ENCODE assay signal across 8 cellular contexts in genomic region chr4:130563185-130563890, GRCh38.
A peak's percentile ranks its signal among the peaks of the same experiment; 100 is the strongest.
DNase-seq lines count a peak whose midpoint lies in the region; ATAC-seq and TF ChIP-seq lines count a peak whose summit lies in the region.

No MANE protein-coding gene starts in this region.

- no peaks in the 10 kb centered on the region for H3K36me3 Mint-ChIP-seq in T-helper 17 cell (ENCODE audit: low read depth)

- DNase-seq in C1 segment of cervical spinal cord (lab: John Stamatoyannopoulos, UW): peak in 10 of 14 donors; percentile 2 to 34 (median 19)
- DNase-seq in NCI-H146 treated with DMSO at 0.1 percent for 48 hours (lab: John Stamatoyannopoulos, UW; ENCODE audit: unreplicated experiment): peak; percentile 37
- peak; percentile 78 for DNase-seq in astrocyte of the spinal cord (ENCODE audit: low read depth, low spot score)
- DNase-seq in inferior parietal cortex (ENCODE audit: extremely low spot score): peak; percentile 17
- peak; percentile 29 for DNase-seq in testis
- DNase-seq in dermis blood vessel endothelial cell: no peak
- no peak for DNase-seq in T-helper 17 cell

- H3K27ac ChIP-seq in testis: no peak overlapping the region

- TF ChIP-seq CTCF in astrocyte of the spinal cord (IDR thresholded peaks at IDR 0.05; ENCODE audit: low read depth, low read length): peak; percentile 80
- TF ChIP-seq CTCF in testis (IDR thresholded peaks at IDR 0.05): no peak

- H3K4me1 Mint-ChIP-seq in T-helper 17 cell: no peaks in the 10 kb centered on the region

- H3K27ac Mint-ChIP-seq in T-helper 17 cell: no peak overlapping the region

- ATAC-seq in GM18868 (IDR thresholded peaks at IDR 0.05; ENCODE audit: unreplicated experiment) (no peak), T-helper 17 cell (no peak)

- no peaks in the 10 kb centered on the region for H3K4me1 ChIP-seq in testis

- no peaks in the 10 kb centered on the region for H3K9me3 ChIP-seq in testis
- H3K9me3 ChIP-seq in T-helper 17 cell (ENCODE audit: control insufficient read depth, low read length, poor library complexity, severe bottlenecking): no peaks in the 10 kb centered on the region

- no peaks in the 10 kb centered on the region for H3K27me3 Mint-ChIP-seq in T-helper 17 cell

- intact Hi-C loops in testis (cut with DNase I; ENCODE audit: low total_unique reads): no loop called here

- in situ Hi-C loops in astrocyte of the spinal cord (cut with HindIII; ENCODE audit: low sequenced_read_pairs): no loop called here

- no peaks in the 10 kb centered on the region for H3K27me3 ChIP-seq in testis

- no peak overlapping the region for H3K4me3 Mint-ChIP-seq in T-helper 17 cell

- no peaks in the 10 kb centered on the region for H3K36me3 ChIP-seq in testis (ENCODE audit: low read depth, missing control alignments)

- TF ChIP-seq POLR2A in testis (IDR thresholded peaks at IDR 0.05): no peak

- WGBS in testis, 2 donors: 8 to 18% methylated on average over 8 of the region's 8 CpGs

- H3K4me3 ChIP-seq in astrocyte of the spinal cord (ENCODE audit: low read depth, low read length) (peak overlapping the region; percentile 23), testis (no peak overlapping the region)

Comparison
In these comparisons a context has a peak if more than half of its experiments do, and no peak if none do; other contexts are left out.
1. DNase-seq: peak in C1 segment of cervical spinal cord (10 of 14), NCI-H146 treated with DMSO at 0.1 percent for 48 hours (single experiment), astrocyte of the spinal cord (single experiment), inferior parietal cortex (single experiment) and testis (single experiment); none in dermis blood vessel endothelial cell (single experiment) and T-helper 17 cell (0 of 3).